Comparison of ENCODE assay signal across 17 cellular contexts in the genomic region with DNA sequence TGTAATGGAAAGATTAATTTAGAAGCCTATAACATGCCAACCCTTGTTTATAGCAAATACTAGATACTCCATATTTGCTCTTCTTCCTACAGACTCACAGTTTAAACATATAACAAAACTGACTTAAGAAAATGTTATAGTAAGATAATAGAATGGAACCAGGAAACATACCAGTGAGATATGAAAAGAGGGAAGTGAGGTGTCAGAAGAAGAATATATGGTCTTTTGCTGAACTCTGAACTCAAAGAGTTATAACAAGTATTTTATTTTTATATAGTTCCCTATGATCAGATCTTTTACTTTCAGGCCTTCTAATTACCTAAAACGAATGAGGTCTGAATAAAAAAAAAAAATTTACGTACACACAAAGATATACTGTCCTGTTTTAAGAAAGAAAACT.
"Had no signal": no experiment of that assay in that cellular context is flagged by ENCODE, and none has a peak within 500 bp of the region (broad histone marks: within the 10 kb centered on the region; RNA-seq: fewer than 3 reads in every experiment).

No MANE protein-coding gene starts in this region.

- H3K27me3 Mint-ChIP-seq: activated CD4-positive, alpha-beta T cell treated with anti-CD3 and anti-CD28 coated beads, Interleukin-2, amount 10 ng/mL, durations not matched to agents 7 days and 5 days; activated T-helper 17 cell treated with anti-CD3 and anti-CD28 coated beads, Interleukin-2, amount 50 U/mL, for 72 hours; stimulated activated naive CD8-positive, alpha-beta T cell treated with anti-CD3 and anti-CD28 coated beads, Interleukin-15, amount 100 ng/mL, for 72 hours had no signal

- H3K4me3 Mint-ChIP-seq: activated CD4-positive, alpha-beta T cell treated with anti-CD3 and anti-CD28 coated beads, Interleukin-2, amount 10 ng/mL, durations not matched to agents 7 days and 5 days; activated T-helper 17 cell treated with anti-CD3 and anti-CD28 coated beads, Interleukin-2, amount 50 U/mL, for 72 hours; nephron; stimulated activated naive CD8-positive, alpha-beta T cell treated with anti-CD3 and anti-CD28 coated beads, Interleukin-15, amount 100 ng/mL, for 72 hours had no signal

- H3K4me3 ChIP-seq: body of pancreas, left lung, psoas muscle, spleen, upper lobe of right lung had no signal

- H3K27ac ChIP-seq: body of pancreas, left lung, psoas muscle, spleen, upper lobe of right lung had no signal

- H3K27me3 ChIP-seq: body of pancreas, left lung, spleen, upper lobe of right lung had no signal

- ATAC-seq: activated T-helper 17 cell treated with anti-CD3 and anti-CD28 coated beads, Interleukin-2, amount 50 U/mL, for 72 hours; body of pancreas; left lung; psoas muscle; sciatic nerve; stimulated activated naive CD8-positive, alpha-beta T cell treated with anti-CD3 and anti-CD28 coated beads, Interleukin-15, amount 100 ng/mL, for 72 hours; upper lobe of right lung had no signal

- H3K4me1 Mint-ChIP-seq: nephron had no signal

- H3K9me3 Mint-ChIP-seq: activated CD4-positive, alpha-beta T cell treated with anti-CD3 and anti-CD28 coated beads, Interleukin-2, amount 10 ng/mL, durations not matched to agents 7 days and 5 days; activated T-helper 17 cell treated with anti-CD3 and anti-CD28 coated beads, Interleukin-2, amount 50 U/mL, for 72 hours; nephron; stimulated activated naive CD8-positive, alpha-beta T cell treated with anti-CD3 and anti-CD28 coated beads, Interleukin-15, amount 100 ng/mL, for 72 hours had no signal

- H3K9me3 ChIP-seq: body of pancreas, left lung, psoas muscle, spleen, upper lobe of right lung had no signal

- DNase-seq: activated CD4-positive, alpha-beta T cell treated with anti-CD3 and anti-CD28 coated beads, Interleukin-2, amount 10 ng/mL, durations not matched to agents 7 days and 5 days; activated naive CD4-positive, alpha-beta T cell treated with anti-CD3 and anti-CD28 coated beads, Interleukin-2, amount 50 U/mL, for 16 hours; amniotic stem cell; body of pancreas; caudate nucleus; cortex of kidney; effector CD4-positive, alpha-beta T cell; foreskin fibroblast; hippocampal formation; left lung; psoas muscle; spleen; stimulated activated naive CD8-positive, alpha-beta T cell treated with anti-CD3 and anti-CD28 coated beads, Interleukin-15, amount 100 ng/mL, for 72 hours; upper lobe of right lung had no signal

- H3K27ac Mint-ChIP-seq: activated CD4-positive, alpha-beta T cell treated with anti-CD3 and anti-CD28 coated beads, Interleukin-2, amount 10 ng/mL, durations not matched to agents 7 days and 5 days; activated T-helper 17 cell treated with anti-CD3 and anti-CD28 coated beads, Interleukin-2, amount 50 U/mL, for 72 hours; nephron had no signal
